Comparison of ENCODE assay signal across 9 cellular contexts in the genomic region with DNA sequence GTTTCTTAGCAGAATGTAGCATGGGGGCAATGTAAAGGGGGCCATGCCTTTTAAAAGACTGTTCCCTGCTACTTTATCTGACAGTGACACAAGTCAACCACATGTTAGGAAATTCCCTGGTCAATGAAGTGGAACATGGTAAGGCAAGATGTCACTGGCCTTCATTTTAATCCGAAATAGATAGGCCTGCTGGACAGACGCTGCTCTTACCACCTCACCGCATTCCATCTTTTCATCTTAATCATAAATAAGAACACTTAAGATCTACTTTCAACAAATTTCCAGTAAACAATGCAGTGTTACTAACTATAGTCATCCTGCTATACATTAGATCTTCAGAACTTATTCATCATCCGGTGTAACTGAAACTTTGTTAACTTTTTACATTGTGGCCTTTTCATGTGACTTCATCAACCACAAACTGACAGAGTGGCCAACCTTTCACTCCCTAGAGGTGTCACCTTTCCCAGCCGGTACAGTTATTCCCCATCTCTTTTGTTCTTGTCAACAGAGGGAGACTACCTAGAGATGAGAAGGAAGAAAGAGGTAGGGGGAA. TPM values are rescaled to one million over a fixed set of nuclear protein-coding genes. Genes with fewer than 3 reads are reported as not detected.
DNase-seq lines count a peak whose midpoint lies in the region; ATAC-seq, FAIRE-seq and TF ChIP-seq lines count a peak whose summit lies in the region.
"Had no signal": no experiment of that assay in that cellular context is flagged by ENCODE, and none has a peak within 500 bp of the region (broad histone marks: within the 10 kb centered on the region; RNA-seq: fewer than 3 reads in every experiment).

No MANE protein-coding gene starts in this region.

- peak; percentile 92 for ATAC-seq in GM21717 (IDR thresholded peaks at IDR 0.05; ENCODE audit: unreplicated experiment)
- ATAC-seq in gastroesophageal sphincter: no peak

- no peak overlapping the region for H3K27ac ChIP-seq in gastroesophageal sphincter

- no peak for TF ChIP-seq EP300 in gastroesophageal sphincter (IDR thresholded peaks at IDR 0.05)

- H3K4me3 ChIP-seq in MG63 (no peak overlapping the region), gastroesophageal sphincter (no peak overlapping the region)

- peak; percentile 98 for FAIRE-seq in GM18507 (lab: Jason Lieb, UNC)

- H3K27me3 ChIP-seq in MG63 (no peaks in the 10 kb centered on the region), gastroesophageal sphincter (no peaks in the 10 kb centered on the region)

- H3K36me3 ChIP-seq in MG63 (no peaks in the 10 kb centered on the region), gastroesophageal sphincter (no peaks in the 10 kb centered on the region)

- no peaks in the 10 kb centered on the region for H3K4me1 ChIP-seq in gastroesophageal sphincter

- no peak for TF ChIP-seq CTCF in gastroesophageal sphincter (IDR thresholded peaks at IDR 0.05)

- no peaks in the 10 kb centered on the region for H3K9me3 ChIP-seq in MG63
- no peaks in the 10 kb centered on the region for H3K9me3 ChIP-seq in gastroesophageal sphincter

- WGBS in gastroesophageal sphincter (ENCODE audit: low coverage in 1 of 2), 2 donors: 74 to 90% methylated on average over 4 to 5 of the region's 5 CpGs

- TF ChIP-seq POLR2A in gastroesophageal sphincter (IDR thresholded peaks at IDR 0.05): no peak

- DNase-seq in GM18507 (ENCODE audit: extremely low spot score, insufficient read length, low read depth): peak; percentile 26
- peak; percentile 46 for DNase-seq in HK-2 (ENCODE audit: unreplicated experiment)
- DNase-seq in glomerular visceral epithelial cell (ENCODE audit: extremely low spot score): peak; percentile 67
- DNase-seq in retina: no peak
- DNase-seq in pons (ENCODE audit: low spot score): no peak
- DNase-seq in MG63: no peak
- DNase-seq: NCI-H1694 had no signal

RNA-seq across cellular contexts. Expression of a gene that starts 15.6 kb away (rescaled TPM):
- total RNA-seq in MG63 (2014; rRNA removed; shearing (Covaris generic); ENCODE audit: low replicate concordance): not detected in 2 replicates
- not detected for total RNA-seq in gastroesophageal sphincter

Comparison
In these comparisons a context has a peak if more than half of its experiments do, and no peak if none do; other contexts are left out.
1. DNase-seq: peak in GM18507 (single experiment), HK-2 (single experiment) and glomerular visceral epithelial cell (single experiment); none in retina (single experiment), pons (single experiment) and MG63 (single experiment).